1 cellular context compared by ENCODE assay signal in genomic region chr10:74051729-74052342, GRCh38.
TF ChIP-seq lines count a peak whose summit lies in the region.

No MANE protein-coding gene starts in this region.

TF ChIP-seq in K562, 482 proteins besides CTCF, POLR2A, EP300 and RAD21 (continued from another document and continues in another):
- TF ChIP-seq MITF (IDR thresholded peaks at IDR 0.05) = no peak
- TF ChIP-seq MCM2 (IDR thresholded peaks at IDR 0.05; ENCODE audit: low read depth) = no peak
- TF ChIP-seq SMARCB1 (IDR thresholded peaks at IDR 0.05; ENCODE audit: insufficient read length, low read depth) = no peak
- TF ChIP-seq SMARCA5 (IDR thresholded peaks at IDR 0.05) = no peak
- TF ChIP-seq CREB5 (CRISPR knock-in tag; IDR thresholded peaks at IDR 0.05) = no peak
- no peak for TF ChIP-seq RERE (CRISPR knock-in tag; IDR thresholded peaks at IDR 0.05; ENCODE audit: borderline replicate concordance)
- no peak for TF ChIP-seq MAFG (tag; conservative IDR thresholded peaks at IDR 0.05)
- TF ChIP-seq ZKSCAN3 (CRISPR knock-in tag; IDR thresholded peaks at IDR 0.05) = no peak
- no peak for TF ChIP-seq IFI16 (CRISPR knock-in tag; IDR thresholded peaks at IDR 0.05)
- no peak for TF ChIP-seq ARNT (IDR thresholded peaks at IDR 0.05)
- no peak for TF ChIP-seq TAF1 (IDR thresholded peaks at IDR 0.05; ENCODE audit: control insufficient read depth, extremely low read depth, insufficient read depth, low read length, severe bottlenecking)
- TF ChIP-seq RCOR1 (IDR thresholded peaks at IDR 0.05; ENCODE audit: borderline replicate concordance in 1 of 2, low read depth in 2 of 2, low read length in 2 of 2) = no peak
- TF ChIP-seq HOMEZ (CRISPR knock-in tag; IDR thresholded peaks at IDR 0.05) = no peak
- no peak for TF ChIP-seq TBL1XR1 (IDR thresholded peaks at IDR 0.05; ENCODE audit: low read length in 2 of 2)
- no peak for TF ChIP-seq ATF2 (CRISPR knock-in tag; IDR thresholded peaks at IDR 0.05)
- no peak for TF ChIP-seq PATZ1 (CRISPR knock-in tag; IDR thresholded peaks at IDR 0.05; ENCODE audit: borderline replicate concordance)
- TF ChIP-seq PURB (CRISPR knock-in tag; IDR thresholded peaks at IDR 0.05; ENCODE audit: low read depth) = no peak
- no peak for TF ChIP-seq BRF1 (IDR thresholded peaks at IDR 0.05; ENCODE audit: borderline replicate concordance, extremely low read depth, insufficient read length)
- no peak for TF ChIP-seq ZNF668 (CRISPR knock-in tag; IDR thresholded peaks at IDR 0.05)
- TF ChIP-seq L3MBTL2 (IDR thresholded peaks at IDR 0.05) = no peak
- TF ChIP-seq NRF1 (conservative IDR thresholded peaks at IDR 0.05 in 1 of 2, IDR thresholded peaks at IDR 0.05 in 1 of 2) = no peak
- no peak for TF ChIP-seq SMAD2 (IDR thresholded peaks at IDR 0.05; ENCODE audit: low read depth, low read length)
- TF ChIP-seq RFX1 (IDR thresholded peaks at IDR 0.05) = peak; percentile 93
- no peak for TF ChIP-seq SFPQ (IDR thresholded peaks at IDR 0.05; ENCODE audit: low read depth, low read length)
- TF ChIP-seq GATAD2B (IDR thresholded peaks at IDR 0.05; ENCODE audit: borderline replicate concordance) = no peak
- no peak for TF ChIP-seq RAD51 (IDR thresholded peaks at IDR 0.05; ENCODE audit: borderline replicate concordance, low read depth)
- TF ChIP-seq MAZ (CRISPR knock-in tag; conservative IDR thresholded peaks at IDR 0.05 in 1 of 2, IDR thresholded peaks at IDR 0.05 in 1 of 2) = no peak
- TF ChIP-seq SIX5 (IDR thresholded peaks at IDR 0.05; ENCODE audit: borderline replicate concordance in 1 of 2, insufficient read depth in 1 of 2, low read depth in 1 of 2, low read length in 2 of 2) = no peak
- no peak for TF ChIP-seq HMGN3 (IDR thresholded peaks at IDR 0.05; ENCODE audit: borderline replicate concordance, extremely low read depth, insufficient read length, low read depth, low read length)
- no peak for TF ChIP-seq RB1 (IDR thresholded peaks at IDR 0.05; ENCODE audit: low read depth)
- no peak for TF ChIP-seq RFX5 (IDR thresholded peaks at IDR 0.05; ENCODE audit: low read depth, low read length)
- no peak for TF ChIP-seq ZFP30 (CRISPR knock-in tag; IDR thresholded peaks at IDR 0.05; ENCODE audit: borderline replicate concordance)
- TF ChIP-seq NELFE (IDR thresholded peaks at IDR 0.05; ENCODE audit: insufficient read depth, insufficient read length) = no peak
- no peak for TF ChIP-seq NFATC3 (IDR thresholded peaks at IDR 0.05)
- TF ChIP-seq TEAD1 (CRISPR knock-in tag; IDR thresholded peaks at IDR 0.05) = no peak
- no peak for TF ChIP-seq TCF7L2 (IDR thresholded peaks at IDR 0.05; ENCODE audit: low read depth, low read length)
- TF ChIP-seq SAFB2 (IDR thresholded peaks at IDR 0.05; ENCODE audit: borderline replicate concordance, low read depth, low read length, severe bottlenecking) = no peak
- no peak for TF ChIP-seq PRDM10 (IDR thresholded peaks at IDR 0.05; ENCODE audit: partially characterized antibody)
- no peak for TF ChIP-seq HMGXB4 (CRISPR knock-in tag; IDR thresholded peaks at IDR 0.05)
- peak; percentile 79 for TF ChIP-seq NR2C1 (IDR thresholded peaks at IDR 0.05)
- peak; percentile 79 for TF ChIP-seq NR2C1 (tag; IDR thresholded peaks at IDR 0.05)
